8 cellular contexts compared by ENCODE assay signal in genomic region chr11:116772443-116773202, GRCh38. TPM values are rescaled to one million over a fixed set of nuclear protein-coding genes. Genes with fewer than 3 reads are reported as not detected.
DNase-seq lines count a peak whose midpoint lies in the region; ATAC-seq, FAIRE-seq and TF ChIP-seq lines count a peak whose summit lies in the region.

Gene BUD13 (minus strand): TSS chr11:116772987. CDS start chr11:116772964, 23 bp downstream.

- H3K79me2 ChIP-seq in OCI-LY3 (ENCODE audit: low read length) (peaks cover 22% of the 10 kb centered on the region), endothelial cell of umbilical vein (ENCODE audit: control insufficient read depth, insufficient read depth, low read length) (peaks cover 23% of the 10 kb centered on the region)

- no TSS peak for BruUV-seq in endothelial cell of umbilical vein (replicated peaks; lab: Mats Ljungman, UMichigan)

- peak within 1 kb of the TSS; percentile 96 for H3K27ac ChIP-seq in HUES48 (ENCODE audit: low read depth, low read length)
- peak within 1 kb of the TSS; percentile 73 for H3K27ac ChIP-seq in OCI-LY3 (ENCODE audit: low read length)
- peak within 1 kb of the TSS; percentile 89 for H3K27ac ChIP-seq in endothelial cell of umbilical vein (ENCODE audit: insufficient read depth, low read depth, low read length)

- H3K4me3 ChIP-seq in HUES48 (ENCODE audit: low read depth, low read length) (peak within 1 kb of the TSS; percentile 95), OCI-LY3 (ENCODE audit: low read length) (peak within 1 kb of the TSS; percentile 87), endothelial cell of umbilical vein (replicated peaks in 1 of 3; ENCODE audit: insufficient read depth in 1 of 3, low read depth in 1 of 3, low read length in 3 of 3) (peak within 1 kb of the TSS; percentile 65 to 97 (median 96))

- H2AFZ ChIP-seq in OCI-LY3 (ENCODE audit: low read depth, low read length) (peak within 1 kb of the TSS; percentile 76), endothelial cell of umbilical vein (ENCODE audit: low read depth, low read length) (peak within 1 kb of the TSS; percentile 92)

- H4K20me1 ChIP-seq in OCI-LY3 (ENCODE audit: insufficient read depth, low read length) (no peaks in the 10 kb centered on the region; the same call in 1 of the 2 replicates), endothelial cell of umbilical vein (replicated peaks; ENCODE audit: control insufficient read depth, extremely low read depth, insufficient read depth, low read length) (no peaks in the 10 kb centered on the region)

- peaks cover 10% of the 10 kb centered on the region; the same call in 1 of the 2 replicates for H3K4me1 ChIP-seq in HUES48 (ENCODE audit: control insufficient read depth, insufficient read depth, low read length)
- H3K4me1 ChIP-seq in OCI-LY3 (ENCODE audit: low read length) = peaks cover 23% of the 10 kb centered on the region
- peaks cover 12% of the 10 kb centered on the region for H3K4me1 ChIP-seq in endothelial cell of umbilical vein (ENCODE audit: control insufficient read depth, extremely low read depth, insufficient read depth, low read length)

- CTCF ChIA-PET in endothelial cell of umbilical vein (lab: Charles Lee) = interaction anchor here (0.8 kb wide), 1 partner anchor 63 kb away, joined by 4 read pairs; no protein-coding TSS in a partner anchor

- in situ Hi-C loops in Caki2 (cut with HindIII; ENCODE audit: low pct_unique_long_range_greater_than_20kb, low sequenced_read_pairs) = no loop called here

- peak; percentile 84 for TF ChIP-seq POLR2A in endothelial cell of umbilical vein (IDR thresholded peaks at IDR 0.05; ENCODE audit: low read depth, low read length)

- peak; percentile 80 for DNase-seq in Caki2 (ENCODE audit: low read depth)
- peak; percentile 98 for DNase-seq in activated CD8-positive, alpha-beta memory T cell treated with anti-CD3 and anti-CD28 coated beads, Interleukin-2, amount 50 U/mL, for 48 hours
- peak; percentile 86 for DNase-seq in endothelial cell of umbilical vein (ENCODE audit: low read depth, low spot score)
- peak; percentile 83 for DNase-seq in middle frontal gyrus (ENCODE audit: extremely low spot score, low spot score)
- DNase-seq in stimulated activated CD8-positive, alpha-beta memory T cell treated with anti-CD3 and anti-CD28 coated beads, Interleukin-4, amount 100 ng/mL, for 1 hour (ENCODE audit: low read depth in 2 of 2, low spot score in 1 of 2) = peak; percentile 87 to 88

- peak; percentile 86 for FAIRE-seq in endothelial cell of umbilical vein (lab: Jason Lieb, UNC)

- POLR2A ChIA-PET in endothelial cell of umbilical vein (lab: Charles Lee) = no interaction called here

- no peaks in the 10 kb centered on the region for H3K9me1 ChIP-seq in endothelial cell of umbilical vein (replicated peaks; ENCODE audit: control insufficient read depth, extremely low read depth, insufficient read depth, low read length)

- peak within 1 kb of the TSS; percentile 82 for H3K9ac ChIP-seq in HUES48 (ENCODE audit: low read depth, low read length)
- H3K9ac ChIP-seq in OCI-LY3 (ENCODE audit: low read length) = peak within 1 kb of the TSS; percentile 87
- H3K9ac ChIP-seq in endothelial cell of umbilical vein (replicated peaks; ENCODE audit: extremely low read depth, insufficient read depth, low read length) = peak within 1 kb of the TSS; percentile 96

- TF ChIP-seq CTCF in OCI-LY3 (IDR thresholded peaks at IDR 0.05; ENCODE audit: low read depth, low read length) = no peak
- no peak for TF ChIP-seq CTCF in endothelial cell of umbilical vein (IDR thresholded peaks at IDR 0.05; ENCODE audit: extremely low read depth in 1 of 2, insufficient read depth in 1 of 2, low read depth in 1 of 2, low read length in 2 of 2)

- H3K27me3 ChIP-seq in HUES48 (ENCODE audit: control insufficient read depth, insufficient read depth, low read length) (no peaks in the 10 kb centered on the region), OCI-LY3 (ENCODE audit: low read depth, low read length) (no peaks in the 10 kb centered on the region), endothelial cell of umbilical vein (ENCODE audit: control insufficient read depth in 2 of 2, insufficient read depth in 2 of 2, low read length in 2 of 2) (no peaks in the 10 kb centered on the region)

- peaks cover 40% of the 10 kb centered on the region for H3K36me3 ChIP-seq in HUES48 (ENCODE audit: control insufficient read depth, insufficient read depth, low read length)
- peaks cover 11% of the 10 kb centered on the region for H3K36me3 ChIP-seq in OCI-LY3 (replicated peaks; ENCODE audit: low read depth, low read length)
- peaks cover 2% of the 10 kb centered on the region in 2 experiments for H3K36me3 ChIP-seq in endothelial cell of umbilical vein (ENCODE audit: control insufficient read depth in 2 of 2, extremely low read depth in 1 of 2, insufficient read depth in 2 of 2, low read length in 2 of 2)

- H3K9me3 ChIP-seq in HUES48 (ENCODE audit: control insufficient read depth, insufficient read depth, low read length) = no peaks in the 10 kb centered on the region
- no peaks in the 10 kb centered on the region for H3K9me3 ChIP-seq in OCI-LY3 (ENCODE audit: insufficient read depth, low read length)
- H3K9me3 ChIP-seq in endothelial cell of umbilical vein (replicated peaks; ENCODE audit: control insufficient read depth, insufficient read depth, low read length) = no peaks in the 10 kb centered on the region

- ATAC-seq in GM21381 (IDR thresholded peaks at IDR 0.05; ENCODE audit: unreplicated experiment) = peak; percentile 89

- intact Hi-C loops in endothelial cell of umbilical vein (cut with micrococcal nuclease) = loop anchor here (1.0 kb wide), 2 partner anchors 16 to 371 kb away; partner anchors contain the start of gene ZPR1

- H3K4me2 ChIP-seq in OCI-LY3 (ENCODE audit: low read length) = peak within 1 kb of the TSS; percentile 97
- peak within 1 kb of the TSS; percentile 97 for H3K4me2 ChIP-seq in endothelial cell of umbilical vein (ENCODE audit: insufficient read depth, low read length)

- dilution Hi-C loops in endothelial cell of umbilical vein (cut with MboI; ENCODE audit: extremely low pct_ligation_motif_present, low sequenced_read_pairs) = no loop called here

TF ChIP-seq in endothelial cell of umbilical vein, 7 proteins besides CTCF, POLR2A, EP300 and RAD21:
- no peak for TF ChIP-seq GATA2 (IDR thresholded peaks at IDR 0.05; ENCODE audit: insufficient read depth, insufficient read length, low read depth, low read length)
- TF ChIP-seq MAX (IDR thresholded peaks at IDR 0.05; ENCODE audit: insufficient read depth, insufficient read length) = peak; percentile 51
- TF ChIP-seq POLR2AphosphoS5 (IDR thresholded peaks at IDR 0.05; ENCODE audit: insufficient read depth, low read depth, low read length) = peak; percentile 94
- no peak for TF ChIP-seq JUN (IDR thresholded peaks at IDR 0.05; ENCODE audit: borderline replicate concordance, insufficient read depth, insufficient read length, low read depth)

RNA-seq across cellular contexts. Expression of gene BUD13, which starts in this region (rescaled TPM):
- 18.1 and 27.3 TPM in 2 replicates for total RNA-seq in Caki2 (2014; rRNA removed; shearing (Covaris generic); ENCODE audit: low replicate concordance)
- 21.8 and 22.2 TPM in 2 replicates for total RNA-seq in endothelial cell of umbilical vein
- polyA plus RNA-seq in endothelial cell of umbilical vein = 17.6 and 18.8 TPM in 2 replicates
- 18.5 and 21.5 TPM in 2 replicates for polyA plus RNA-seq in endothelial cell of umbilical vein (2011; cell fraction: cytosol; rRNA removed)
- 30.4 and 34.3 TPM in 2 replicates for polyA plus RNA-seq in endothelial cell of umbilical vein (2011; cell fraction: nucleus; rRNA removed)
- polyA plus RNA-seq in endothelial cell of umbilical vein (2012) = 13.8 and 16.7 TPM in 2 replicates
- polyA minus RNA-seq in endothelial cell of umbilical vein = 15.1 and 19.9 TPM in 2 replicates
- 9.8 TPM for polyA minus RNA-seq in endothelial cell of umbilical vein (2011; cell fraction: cytosol; rRNA and poly(A)+ RNA removed)
- polyA minus RNA-seq in endothelial cell of umbilical vein (2011; cell fraction: nucleus; rRNA and poly(A)+ RNA removed) = 13.2 and 19.5 TPM in 2 replicates

Comparison
In these comparisons a context has a peak if more than half of its experiments do, and no peak if none do; other contexts are left out.
1. Peak in every context shown above with its lines: DNase-seq, ATAC-seq, H3K4me3 ChIP-seq and H3K27ac ChIP-seq.